8 cellular contexts compared by ENCODE assay signal in genomic region chr17:30602027-30602795, GRCh38.
A peak's percentile ranks its signal among the peaks of the same experiment; 100 is the strongest.
DNase-seq lines count a peak whose midpoint lies in the region; ATAC-seq and TF ChIP-seq lines count a peak whose summit lies in the region.
"Not testable (repeated sequence)": the region's sequence is repeated elsewhere in the genome, so short reads cannot be mapped to it uniquely, and the experiment has no call there.

No MANE protein-coding gene starts in this region.

- not testable (repeated sequence) for H3K4me3 ChIP-seq in CD8-positive, alpha-beta memory T cell (ENCODE audit: low read length); naive thymus-derived CD4-positive, alpha-beta T cell (ENCODE audit: low read length)
- peak overlapping the region; percentile 67 for H3K4me3 ChIP-seq in HUES6 (ENCODE audit: low read depth, low read length)
- peak overlapping the region; percentile 84 to 95 for H3K4me3 ChIP-seq in Panc1 (ENCODE audit: low read depth in 2 of 2, low read length in 2 of 2)
- H3K4me3 ChIP-seq in cardiac muscle cell = peak overlapping the region; percentile 28

- H3K27me3 ChIP-seq in CD8-positive, alpha-beta memory T cell (ENCODE audit: insufficient read depth, low read length, poor library complexity, severe bottlenecking); HUES6 (ENCODE audit: control insufficient read depth, insufficient read depth, low read length); Panc1 (ENCODE audit: control insufficient read depth, insufficient read depth, low read length); cardiac muscle cell; naive thymus-derived CD4-positive, alpha-beta T cell (ENCODE audit: control insufficient read depth in 2 of 2, insufficient read depth in 2 of 2, low read length in 2 of 2): not testable (repeated sequence)

- intact Hi-C loops in Panc1 (cut with micrococcal nuclease; ENCODE audit: unreplicated experiment) = not testable (repeated sequence)
- intact Hi-C loops in naive thymus-derived CD4-positive, alpha-beta T cell (cut with micrococcal nuclease) = loop anchor here (5.0 to 10.0 kb wide), 2 partner anchors 125 to 127 kb away; partner anchors contain the start of gene GOSR1 (in 2 of the 2)

- H3K9me3 ChIP-seq in CD8-positive, alpha-beta memory T cell (ENCODE audit: low read length); HUES6 (ENCODE audit: control insufficient read depth, insufficient read depth, low read depth, low read length); Panc1 (ENCODE audit: control insufficient read depth, insufficient read depth, low read depth, low read length); cardiac muscle cell (ENCODE audit: low read depth); naive thymus-derived CD4-positive, alpha-beta T cell (ENCODE audit: control insufficient read depth in 2 of 3, low read length in 3 of 3): not testable (repeated sequence)

- not testable (repeated sequence) for H3K4me1 ChIP-seq in CD8-positive, alpha-beta memory T cell (ENCODE audit: insufficient read depth, low read length); HUES6 (ENCODE audit: control insufficient read depth, insufficient read depth, low read length); cardiac muscle cell (ENCODE audit: low read depth); naive thymus-derived CD4-positive, alpha-beta T cell (ENCODE audit: control insufficient read depth in 2 of 2, insufficient read depth in 2 of 2, low read length in 2 of 2)
- peaks cover 13% of the 10 kb centered on the region for H3K4me1 ChIP-seq in Panc1 (ENCODE audit: control insufficient read depth, insufficient read depth, low read length)

- peak overlapping the region; percentile 47 for H3K9ac ChIP-seq in HUES6 (ENCODE audit: low read length)

- ATAC-seq in Panc1; activated T-cell treated with anti-CD3 and anti-CD28 coated beads, Interleukin-2, amount 50 U/mL, for 4 hours; naive thymus-derived CD4-positive, alpha-beta T cell: not testable (repeated sequence)

- H3K36me3 Mint-ChIP-seq in CD8-positive, alpha-beta memory T cell; activated T-cell treated with anti-CD3 and anti-CD28 coated beads, Interleukin-2, amount 50 U/mL, for 4 hours (ENCODE audit: insufficient read depth); naive thymus-derived CD4-positive, alpha-beta T cell; stimulated activated naive CD8-positive, alpha-beta T cell treated with anti-CD3 and anti-CD28 coated beads, Interleukin-15, Interleukin-2, amounts not matched to agents 100 ng/mL and 50 ng/mL, for 24 hours (ENCODE audit: low read depth): not testable (repeated sequence)

- H3K27ac ChIP-seq in CD8-positive, alpha-beta memory T cell (ENCODE audit: low read depth, low read length); HUES6 (ENCODE audit: low read depth, low read length); naive thymus-derived CD4-positive, alpha-beta T cell (ENCODE audit: low read depth, low read length): not testable (repeated sequence)
- H3K27ac ChIP-seq in Panc1 (ENCODE audit: low read length) = peak overlapping the region; percentile 36
- peak overlapping the region; percentile 13 for H3K27ac ChIP-seq in cardiac muscle cell

- CTCF ChIA-PET in CD8-positive, alpha-beta memory T cell (lab: Charles Lee); naive thymus-derived CD4-positive, alpha-beta T cell (lab: Charles Lee): not testable (repeated sequence)
- CTCF ChIA-PET in Panc1 (lab: Charles Lee) = interaction anchor here (0.6 kb wide), 1 partner anchor 35 kb away, joined by 7 read pairs; no protein-coding TSS in a partner anchor

- POLR2A ChIA-PET in CD8-positive, alpha-beta memory T cell (lab: Charles Lee); naive thymus-derived CD4-positive, alpha-beta T cell (lab: Charles Lee): not testable (repeated sequence)
- POLR2A ChIA-PET in Panc1 (lab: Charles Lee) = interaction anchor here (0.7 kb wide), 1 partner anchor 1633 kb away, joined by 9 read pairs; no protein-coding TSS in a partner anchor

- H3K4me3 Mint-ChIP-seq in CD8-positive, alpha-beta memory T cell = peak overlapping the region; percentile 68 to 82 (median 74)
- peak overlapping the region; percentile 77 for H3K4me3 Mint-ChIP-seq in activated T-cell treated with anti-CD3 and anti-CD28 coated beads, Interleukin-2, amount 50 U/mL, for 4 hours
- peak overlapping the region; percentile 43 to 91 (median 70) for H3K4me3 Mint-ChIP-seq in naive thymus-derived CD4-positive, alpha-beta T cell
- H3K4me3 Mint-ChIP-seq in stimulated activated naive CD8-positive, alpha-beta T cell treated with anti-CD3 and anti-CD28 coated beads, Interleukin-15, Interleukin-2, amounts not matched to agents 100 ng/mL and 50 ng/mL, for 24 hours = peak overlapping the region; percentile 71

- H3K36me3 ChIP-seq in CD8-positive, alpha-beta memory T cell (ENCODE audit: insufficient read depth, low read length); HUES6 (ENCODE audit: control insufficient read depth, insufficient read depth, low read length); Panc1 (ENCODE audit: control insufficient read depth, insufficient read depth, low read length); cardiac muscle cell; naive thymus-derived CD4-positive, alpha-beta T cell (ENCODE audit: control insufficient read depth in 2 of 3, insufficient read depth in 3 of 3, low read length in 3 of 3): not testable (repeated sequence)

- in situ Hi-C loops in Panc1 (cut with HindIII; ENCODE audit: low pct_unique_long_range_greater_than_20kb, low sequenced_read_pairs) = not testable (repeated sequence)

- not testable (repeated sequence) for DNase-seq in CD8-positive, alpha-beta memory T cell; Panc1 (ENCODE audit: low read depth, low spot score); activated T-cell treated with anti-CD3 and anti-CD28 coated beads, Interleukin-2, amount 50 U/mL, for 4 hours; cardiac muscle cell (ENCODE audit: low read depth in 1 of 2, low spot score in 1 of 2); naive thymus-derived CD4-positive, alpha-beta T cell
- peak; percentile 20 for DNase-seq in cerebellar cortex (ENCODE audit: low spot score)

- H3K27me3 Mint-ChIP-seq in CD8-positive, alpha-beta memory T cell; activated T-cell treated with anti-CD3 and anti-CD28 coated beads, Interleukin-2, amount 50 U/mL, for 4 hours (ENCODE audit: low read depth); stimulated activated naive CD8-positive, alpha-beta T cell treated with anti-CD3 and anti-CD28 coated beads, Interleukin-15, Interleukin-2, amounts not matched to agents 100 ng/mL and 50 ng/mL, for 24 hours: not testable (repeated sequence)
- peaks cover 0 to 18% (median 0%) of the 10 kb centered on the region in 5 donors for H3K27me3 Mint-ChIP-seq in naive thymus-derived CD4-positive, alpha-beta T cell

- H3K9me3 Mint-ChIP-seq in CD8-positive, alpha-beta memory T cell; activated T-cell treated with anti-CD3 and anti-CD28 coated beads, Interleukin-2, amount 50 U/mL, for 4 hours; naive thymus-derived CD4-positive, alpha-beta T cell; stimulated activated naive CD8-positive, alpha-beta T cell treated with anti-CD3 and anti-CD28 coated beads, Interleukin-15, Interleukin-2, amounts not matched to agents 100 ng/mL and 50 ng/mL, for 24 hours: not testable (repeated sequence)

- TF ChIP-seq CTCF in Panc1 (IDR thresholded peaks at IDR 0.05); cardiac muscle cell (IDR thresholded peaks at IDR 0.05; ENCODE audit: low read depth, low read length): not testable (repeated sequence)

- peak overlapping the region in 1 of 8 donors; percentile 54 for H3K27ac Mint-ChIP-seq in CD8-positive, alpha-beta memory T cell
- H3K27ac Mint-ChIP-seq in naive thymus-derived CD4-positive, alpha-beta T cell; stimulated activated naive CD8-positive, alpha-beta T cell treated with anti-CD3 and anti-CD28 coated beads, Interleukin-15, Interleukin-2, amounts not matched to agents 100 ng/mL and 50 ng/mL, for 24 hours: not testable (repeated sequence)

- BruUV-seq in Panc1 (replicated peaks; lab: Mats Ljungman, UMichigan) = not testable (repeated sequence)

- H3K4me1 Mint-ChIP-seq in CD8-positive, alpha-beta memory T cell = peaks cover 20 to 29% (median 28%) of the 10 kb centered on the region in 3 donors
- H3K4me1 Mint-ChIP-seq in activated T-cell treated with anti-CD3 and anti-CD28 coated beads, Interleukin-2, amount 50 U/mL, for 4 hours (ENCODE audit: low read depth) = peaks cover 23% of the 10 kb centered on the region
- peaks cover 5 to 27% (median 23%) of the 10 kb centered on the region in 7 donors for H3K4me1 Mint-ChIP-seq in naive thymus-derived CD4-positive, alpha-beta T cell
- peaks cover 19% of the 10 kb centered on the region for H3K4me1 Mint-ChIP-seq in stimulated activated naive CD8-positive, alpha-beta T cell treated with anti-CD3 and anti-CD28 coated beads, Interleukin-15, Interleukin-2, amounts not matched to agents 100 ng/mL and 50 ng/mL, for 24 hours (ENCODE audit: low read depth)
